Comparison of ENCODE assay signal across 13 cellular contexts in genomic region chr2:65076345-65076710, GRCh38. TPM values are rescaled to one million over a fixed set of nuclear protein-coding genes. Genes with fewer than 3 reads are reported as not detected.
DNase-seq lines count a peak whose midpoint lies in the region; ATAC-seq, FAIRE-seq and TF ChIP-seq lines count a peak whose summit lies in the region.
"Had no signal": no experiment of that assay in that cellular context is flagged by ENCODE, and none has a peak within 500 bp of the region (broad histone marks: within the 10 kb centered on the region; RNA-seq: fewer than 3 reads in every experiment).

No MANE protein-coding gene starts in this region.

- peaks cover under 1% of the 10 kb centered on the region for H3K4me1 Mint-ChIP-seq in activated CD4-positive, alpha-beta T cell treated with anti-CD3 and anti-CD28 coated beads for 36 hours

- H3K27ac Mint-ChIP-seq in activated CD4-positive, alpha-beta T cell treated with anti-CD3 and anti-CD28 coated beads for 36 hours = no peak overlapping the region
- H3K27ac Mint-ChIP-seq: stimulated activated naive CD8-positive, alpha-beta T cell treated with anti-CD3 and anti-CD28 coated beads, Interleukin-15, Interleukin-2, amounts not matched to agents 100 ng/mL and 50 ng/mL, for 24 hours had no signal

- peaks cover 12% of the 10 kb centered on the region for H3K4me1 ChIP-seq in rectal smooth muscle tissue (ENCODE audit: control insufficient read depth, insufficient read depth, low read length)

- H3K36me3 Mint-ChIP-seq in activated CD4-positive, alpha-beta T cell treated with anti-CD3 and anti-CD28 coated beads for 36 hours (ENCODE audit: low read depth) = peaks cover 21% of the 10 kb centered on the region

- H3K9me3 Mint-ChIP-seq in activated CD4-positive, alpha-beta T cell treated with anti-CD3 and anti-CD28 coated beads for 36 hours (ENCODE audit: low read depth) = no peaks in the 10 kb centered on the region
- H3K9me3 Mint-ChIP-seq: activated T-cell treated with anti-CD3 and anti-CD28 coated beads, Interleukin-2, amount 50 U/mL, for 24 hours; stimulated activated naive CD8-positive, alpha-beta T cell treated with anti-CD3 and anti-CD28 coated beads, Interleukin-15, Interleukin-2, amounts not matched to agents 100 ng/mL and 50 ng/mL, for 24 hours had no signal

- H3K36me3 ChIP-seq in WERI-Rb-1 (peaks cover 73% of the 10 kb centered on the region), rectal smooth muscle tissue (ENCODE audit: control insufficient read depth, insufficient read depth, low read length) (peaks cover 30% of the 10 kb centered on the region)

- no peaks in the 10 kb centered on the region for H3K27me3 Mint-ChIP-seq in activated CD4-positive, alpha-beta T cell treated with anti-CD3 and anti-CD28 coated beads for 36 hours
- H3K27me3 Mint-ChIP-seq: activated T-cell treated with anti-CD3 and anti-CD28 coated beads, Interleukin-2, amount 50 U/mL, for 24 hours; stimulated activated naive CD8-positive, alpha-beta T cell treated with anti-CD3 and anti-CD28 coated beads, Interleukin-15, Interleukin-2, amounts not matched to agents 100 ng/mL and 50 ng/mL, for 24 hours had no signal

- H3K4me3 Mint-ChIP-seq in activated CD4-positive, alpha-beta T cell treated with anti-CD3 and anti-CD28 coated beads for 36 hours = no peak overlapping the region
- H3K4me3 Mint-ChIP-seq: activated T-cell treated with anti-CD3 and anti-CD28 coated beads, Interleukin-2, amount 50 U/mL, for 24 hours; stimulated activated naive CD8-positive, alpha-beta T cell treated with anti-CD3 and anti-CD28 coated beads, Interleukin-15, Interleukin-2, amounts not matched to agents 100 ng/mL and 50 ng/mL, for 24 hours had no signal

- FAIRE-seq in D721Med (lab: Jason Lieb, UNC) = no peak
- FAIRE-seq: G401.6 had no signal

- peak overlapping the region; percentile 33 for H3K9ac ChIP-seq in rectal smooth muscle tissue (ENCODE audit: low read length)

- H3K27ac ChIP-seq in WERI-Rb-1 (peak overlapping the region; percentile 26), rectal smooth muscle tissue (ENCODE audit: low read depth, low read length) (peak overlapping the region; percentile 56)

- in situ Hi-C loops in Caki2 (cut with HindIII; ENCODE audit: low pct_unique_long_range_greater_than_20kb, low sequenced_read_pairs) = no loop called here

- no peak overlapping the region for H3K4me3 ChIP-seq in WERI-Rb-1 (ENCODE audit: low read depth, low read length)
- H3K4me3 ChIP-seq in rectal smooth muscle tissue (ENCODE audit: low read length) = peak overlapping the region; percentile 31
- H3K4me3 ChIP-seq: SK-N-MC had no signal

- CTCF ChIA-PET in activated CD4-positive, alpha-beta T cell treated with anti-CD3 and anti-CD28 coated beads for 36 hours (lab: Charles Lee) = interaction anchor here (2.6 kb wide), 1 partner anchor 11 kb away, joined by 9 read pairs; no protein-coding TSS in a partner anchor

- DNase-seq in Caki2 (ENCODE audit: low read depth) = peak; percentile 43
- no peak for DNase-seq in WERI-Rb-1
- DNase-seq in fibroblast of peridontal ligament (ENCODE audit: extremely low read depth) = peak; percentile 76
- no peak for DNase-seq in UCSD-AML1 (lab: John Stamatoyannopoulos, UW; ENCODE audit: unreplicated experiment)
- no peak for DNase-seq in inferior parietal cortex (ENCODE audit: extremely low spot score)
- no peak for DNase-seq in activated CD4-positive, alpha-beta T cell treated with anti-CD3 and anti-CD28 coated beads for 36 hours
- no peak for DNase-seq in D721Med (ENCODE audit: insufficient read length, low spot score)
- DNase-seq: activated T-cell treated with anti-CD3 and anti-CD28 coated beads, Interleukin-2, amount 50 U/mL, for 24 hours; NCI-H1436 treated with DMSO at 0.1 percent for 48 hours had no signal

- TF ChIP-seq CTCF in WERI-Rb-1 (IDR thresholded peaks at IDR 0.05; ENCODE audit: low read depth, low read length) (no peak), D721Med (IDR thresholded peaks at IDR 0.05; ENCODE audit: insufficient read depth, missing control alignments) (no peak)

- H3K9me3 ChIP-seq in WERI-Rb-1 (ENCODE audit: severe bottlenecking) = no peaks in the 10 kb centered on the region

- H3K27me3 ChIP-seq in WERI-Rb-1 (ENCODE audit: insufficient read depth, low read depth, severe bottlenecking) = no peaks in the 10 kb centered on the region
- H3K27me3 ChIP-seq in rectal smooth muscle tissue (ENCODE audit: control insufficient read depth, insufficient read depth, low read length) = no peaks in the 10 kb centered on the region

- ATAC-seq in activated CD4-positive, alpha-beta T cell treated with anti-CD3 and anti-CD28 coated beads for 36 hours = no peak

- intact Hi-C loops in activated CD4-positive, alpha-beta T cell treated with anti-CD3 and anti-CD28 coated beads for 36 hours (cut with DNase I, micrococcal nuclease) = no loop called here

- POLR2A ChIA-PET in activated CD4-positive, alpha-beta T cell treated with anti-CD3 and anti-CD28 coated beads for 36 hours (lab: Charles Lee) = interaction anchor here (1.0 kb wide), 1 partner anchor 8 kb away, joined by 3 read pairs; no protein-coding TSS in a partner anchor

RNA-seq across cellular contexts. Expression of gene CEP68, which starts 20.1 kb away (rescaled TPM):
- total RNA-seq in Caki2 (2014; rRNA removed; shearing (Covaris generic); ENCODE audit: low replicate concordance) = 9.2 and 9.6 TPM in 2 replicates
- total RNA-seq in activated CD4-positive, alpha-beta T cell treated with anti-CD3 and anti-CD28 coated beads for 36 hours = 1 to 10 TPM; 4.9 to 6.0 TPM

RNA-seq across cellular contexts. Expression of gene RAB1A, which starts 53.6 kb away (rescaled TPM):
- 85.3 and 131 TPM in 2 replicates for total RNA-seq in Caki2 (2014; rRNA removed; shearing (Covaris generic); ENCODE audit: low replicate concordance)
- 10 to 100 TPM; 77.1 to 84.8 TPM for total RNA-seq in activated CD4-positive, alpha-beta T cell treated with anti-CD3 and anti-CD28 coated beads for 36 hours

Comparison
In these comparisons a context has a peak if more than half of its experiments do, and no peak if none do; other contexts are left out.
1. DNase-seq: peak in Caki2 (single experiment) and fibroblast of peridontal ligament (single experiment); none in WERI-Rb-1 (single experiment), UCSD-AML1 (single experiment), inferior parietal cortex (single experiment), activated CD4-positive, alpha-beta T cell treated with anti-CD3 and anti-CD28 coated beads for 36 hours (single experiment) and D721Med (single experiment).